In the genomic region with DNA sequence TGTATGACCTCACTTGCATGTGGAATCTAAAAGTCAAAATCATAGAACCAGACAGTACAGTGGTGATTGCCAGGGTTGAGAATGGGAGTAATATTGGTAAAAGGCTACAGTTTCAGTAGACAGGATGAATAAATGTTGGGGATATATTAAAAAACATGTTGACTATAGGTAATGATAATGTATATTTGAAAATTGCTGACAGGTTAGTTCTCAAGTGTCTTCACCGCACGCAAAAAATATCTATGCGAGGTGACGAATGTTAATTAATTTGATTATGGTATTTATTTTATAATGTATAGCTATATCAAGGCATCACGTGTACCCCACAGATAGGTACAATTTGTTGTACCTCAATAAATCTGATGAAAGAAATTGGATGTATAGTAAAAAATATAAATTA, we compare ENCODE assay signal across 35 cellular contexts.
"Had no signal": no experiment of that assay in that cellular context is flagged by ENCODE, and none has a peak within 500 bp of the region (broad histone marks: within the 10 kb centered on the region; RNA-seq: fewer than 3 reads in every experiment).

No MANE protein-coding gene starts in this region.

- H3K9me3 ChIP-seq: MG63 had no signal

- H3K4me3 ChIP-seq: MG63 had no signal

- H3K27me3 ChIP-seq: MG63 had no signal

- DNase-seq: Kasumi-1, MG63, MM.1S, MV-4-11, NCI-H1048, NCI-H1092, NCI-H1092 treated with DMSO at 0.1 percent for 48 hours, NCI-H1105, NCI-H1105 treated with DMSO at 0.1 percent for 48 hours, NCI-H1417, NCI-H1417 treated with DMSO at 0.1 percent for 48 hours, NCI-H1436, NCI-H1436 treated with DMSO at 0.1 percent for 48 hours, NCI-H146, NCI-H1694, NCI-H1694 treated with DMSO at 0.1 percent for 48 hours, NCI-H187, NCI-H187 treated with DMSO at 0.1 percent for 48 hours, NCI-H1930, NCI-H2029, NCI-H2029 treated with DMSO at 0.1 percent for 48 hours, NCI-H2081, NCI-H2081 treated with DMSO at 0.1 percent for 48 hours, NCI-H2107, NCI-H2171, NCI-H2171 treated with DMSO at 0.1 percent for 48 hours, NCI-H2227 treated with DMSO at 0.1 percent for 48 hours, NCI-H226, NCI-H345, NCI-H446, NCI-H446 treated with DMSO at 0.1 percent for 48 hours, NCI-H510A, NCI-H510A treated with DMSO at 0.1 percent for 48 hours, NCI-H524, NCI-H524 treated with DMSO at 0.1 percent for 48 hours had no signal

- H3K36me3 ChIP-seq: MG63 had no signal
